In the genomic region with DNA sequence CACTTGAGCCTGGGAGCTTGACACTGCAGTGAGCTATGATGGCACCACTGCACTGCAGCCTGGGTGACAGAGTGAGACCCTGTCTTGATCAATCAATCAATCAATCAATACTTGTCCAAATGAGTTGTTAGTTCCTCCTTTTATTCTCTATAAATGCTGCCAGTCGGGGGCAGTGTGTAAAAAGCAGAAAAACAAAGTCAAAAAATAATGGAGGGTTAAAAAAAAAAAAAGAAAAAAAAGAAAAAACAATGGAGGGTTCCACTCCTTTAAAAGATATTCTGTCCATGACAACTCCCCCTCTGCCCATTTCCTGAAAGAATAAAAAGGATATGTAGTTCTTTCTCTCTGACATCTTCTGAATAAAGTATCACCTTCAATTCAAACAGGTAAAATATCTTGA, we compare ENCODE assay signal across 18 cellular contexts.
"Had no signal": no experiment of that assay in that cellular context is flagged by ENCODE, and none has a peak within 500 bp of the region (broad histone marks: within the 10 kb centered on the region; RNA-seq: fewer than 3 reads in every experiment).

No MANE protein-coding gene starts in this region.

- H3K9me3 ChIP-seq: adrenal gland, esophagus muscularis mucosa, left lung, mucosa of descending colon, right atrium auricular region, tibial artery, uterus had no signal

- H3K4me3 Mint-ChIP-seq: activated naive CD4-positive, alpha-beta T cell treated with anti-CD3 and anti-CD28 coated beads, Interleukin-2, amount 50 U/mL, for 24 hours; natural killer cell; stimulated activated memory B cell treated with anti-CD40 and anti-IgM and Interleukin-4, amounts not matched to agents 10 μg/mL and 1 μg/mL and 100 μg/mL, for 72 hours had no signal

- H3K4me3 ChIP-seq: adrenal gland, esophagus muscularis mucosa, left lung, mucosa of descending colon, right atrium auricular region, tibial artery, uterus had no signal

- ATAC-seq: activated CD4-positive, CD25-positive, alpha-beta regulatory T cell treated with anti-CD3 and anti-CD28 coated beads, Interleukin-2, amount 50 U/mL, for 24 hours; left lung; mucosa of descending colon; natural killer cell; stimulated activated memory B cell treated with anti-CD40 and anti-IgM and Interleukin-4, amounts not matched to agents 10 μg/mL and 1 μg/mL and 100 μg/mL, for 72 hours had no signal

- H3K36me3 ChIP-seq: adrenal gland, esophagus muscularis mucosa, left lung, right atrium auricular region, tibial artery, uterus had no signal

- H3K27ac Mint-ChIP-seq: activated naive CD4-positive, alpha-beta T cell treated with anti-CD3 and anti-CD28 coated beads, Interleukin-2, amount 50 U/mL, for 24 hours; activated T-helper 2 cell treated with anti-CD3 and anti-CD28 coated beads, Interferon-gamma antibody, Interleukin-2, Interleukin-4, amounts not matched to agents 10 μg/mL and 5 μg/mL and 100 μg/mL, durations not matched to agents 14 hours and 24 hours and 36 hours; natural killer cell; stimulated activated memory B cell treated with anti-CD40 and anti-IgM and Interleukin-4, amounts not matched to agents 10 μg/mL and 1 μg/mL and 100 μg/mL, for 72 hours had no signal

- H3K27me3 Mint-ChIP-seq: activated naive CD4-positive, alpha-beta T cell treated with anti-CD3 and anti-CD28 coated beads, Interleukin-2, amount 50 U/mL, for 24 hours; stimulated activated memory B cell treated with anti-CD40 and anti-IgM and Interleukin-4, amounts not matched to agents 10 μg/mL and 1 μg/mL and 100 μg/mL, for 72 hours had no signal

- DNase-seq: activated CD4-positive, alpha-beta T cell treated with anti-CD3 and anti-CD28 coated beads, Interleukin-2, amount 50 U/mL, for 1 hour; activated T-cell treated with anti-CD3 and anti-CD28 coated beads for 4 hours; adrenal gland; hippocampal formation; left lung; mammary epithelial cell; mucosa of descending colon; natural killer cell; nucleus accumbens; stimulated activated CD4-positive, alpha-beta T cell treated with anti-CD3 and anti-CD28 coated beads, Interleukin-2, amount 100 ng/mL, for 48 hours; tibial artery; uterus had no signal

- H3K9me3 Mint-ChIP-seq: activated naive CD4-positive, alpha-beta T cell treated with anti-CD3 and anti-CD28 coated beads, Interleukin-2, amount 50 U/mL, for 24 hours; natural killer cell; stimulated activated memory B cell treated with anti-CD40 and anti-IgM and Interleukin-4, amounts not matched to agents 10 μg/mL and 1 μg/mL and 100 μg/mL, for 72 hours had no signal

- H3K4me1 Mint-ChIP-seq: activated naive CD4-positive, alpha-beta T cell treated with anti-CD3 and anti-CD28 coated beads, Interleukin-2, amount 50 U/mL, for 24 hours; natural killer cell; stimulated activated memory B cell treated with anti-CD40 and anti-IgM and Interleukin-4, amounts not matched to agents 10 μg/mL and 1 μg/mL and 100 μg/mL, for 72 hours had no signal

- H3K27me3 ChIP-seq: adrenal gland, esophagus muscularis mucosa, left lung, right atrium auricular region, tibial artery, uterus had no signal

- H3K4me1 ChIP-seq: adrenal gland, esophagus muscularis mucosa, left lung, right atrium auricular region, tibial artery, uterus had no signal

- H3K36me3 Mint-ChIP-seq: activated naive CD4-positive, alpha-beta T cell treated with anti-CD3 and anti-CD28 coated beads, Interleukin-2, amount 50 U/mL, for 24 hours; natural killer cell; stimulated activated memory B cell treated with anti-CD40 and anti-IgM and Interleukin-4, amounts not matched to agents 10 μg/mL and 1 μg/mL and 100 μg/mL, for 72 hours had no signal

- H3K27ac ChIP-seq: adrenal gland, esophagus muscularis mucosa, left lung, right atrium auricular region, tibial artery, uterus had no signal
